19 cellular contexts compared by ENCODE assay signal in the genomic region with DNA sequence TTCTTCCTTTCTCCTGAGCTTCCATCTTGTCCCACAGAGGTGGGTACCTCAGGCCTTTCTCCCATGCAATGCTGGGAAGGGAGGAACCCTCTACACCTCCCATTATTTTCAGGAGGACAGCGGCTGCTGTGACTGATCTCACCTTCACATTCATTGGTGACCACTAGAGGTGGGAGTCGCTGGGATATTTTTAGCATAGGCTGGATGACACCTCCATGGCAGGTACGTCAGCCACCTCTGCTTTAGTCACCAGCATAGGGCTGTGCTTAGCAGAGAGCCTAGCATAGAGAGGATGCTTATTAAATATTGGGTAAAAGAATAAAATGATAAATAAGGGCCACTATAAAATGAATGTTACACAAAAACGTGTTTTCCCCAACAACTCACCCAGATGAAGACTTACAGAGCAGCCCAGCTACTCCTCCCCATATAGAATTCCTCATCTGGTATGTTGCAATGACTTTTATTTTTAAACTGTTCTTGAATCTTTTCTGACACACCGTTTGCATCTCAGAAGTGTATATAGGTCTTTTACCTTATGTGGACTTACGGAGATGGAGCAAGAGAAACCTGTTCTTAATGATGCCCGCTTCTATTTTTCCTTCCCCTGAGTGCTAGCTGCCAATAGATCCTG.
DNase-seq lines count a peak whose midpoint lies in the region; ATAC-seq and TF ChIP-seq lines count a peak whose summit lies in the region.
"Had no signal": no experiment of that assay in that cellular context is flagged by ENCODE, and none has a peak within 500 bp of the region (broad histone marks: within the 10 kb centered on the region; RNA-seq: fewer than 3 reads in every experiment).

No MANE protein-coding gene starts in this region.

- 92% methylated on average over 7 of the region's 7 CpGs for WGBS in tibial nerve, 2 donors

- TF ChIP-seq POLR2A in breast epithelium (IDR thresholded peaks at IDR 0.05) (no peak), tibial nerve (IDR thresholded peaks at IDR 0.05) (no peak)

- H3K4me3 ChIP-seq in breast epithelium (no peak overlapping the region), fibroblast of villous mesenchyme (ENCODE audit: low read depth, low read length) (no peak overlapping the region), tibial nerve (no peak overlapping the region)
- H3K4me3 ChIP-seq: BLaER1, GM23248 had no signal

- no peak overlapping the region for H3K4me3 Mint-ChIP-seq in MCF 10A (ENCODE audit: unreplicated experiment)
- no peak overlapping the region for H3K4me3 Mint-ChIP-seq in osteocyte (ENCODE audit: unreplicated experiment)
- H3K4me3 Mint-ChIP-seq: CD8-positive, alpha-beta T cell; HFFc6 had no signal

- H3K27ac Mint-ChIP-seq in MCF 10A (ENCODE audit: low read depth, unreplicated experiment), result peak overlapping the region; percentile 19
- H3K27ac Mint-ChIP-seq in osteocyte (ENCODE audit: unreplicated experiment), result no peak overlapping the region
- H3K27ac Mint-ChIP-seq: CD8-positive, alpha-beta T cell; HFFc6 had no signal

- TF ChIP-seq CTCF in MCF 10A (IDR thresholded peaks at IDR 0.05; ENCODE audit: unreplicated experiment) (no peak), breast epithelium (IDR thresholded peaks at IDR 0.05) (no peak), fibroblast of villous mesenchyme (IDR thresholded peaks at IDR 0.05; ENCODE audit: insufficient read depth, low read depth, low read length) (no peak), omental fat pad (IDR thresholded peaks at IDR 0.05) (no peak), osteocyte (IDR thresholded peaks at IDR 0.05) (no peak), tibial nerve (IDR thresholded peaks at IDR 0.05) (no peak)

- H3K4me1 Mint-ChIP-seq in MCF 10A (ENCODE audit: insufficient read depth, unreplicated experiment), result peaks cover 34% of the 10 kb centered on the region
- peaks cover 28% of the 10 kb centered on the region for H3K4me1 Mint-ChIP-seq in osteocyte (ENCODE audit: unreplicated experiment)

- BruUV-seq in MCF 10A (replicated peaks; lab: Mats Ljungman, UMichigan), result no TSS peak

- CTCF ChIA-PET in MCF 10A (lab: Yijun Ruan, JAX), result no interaction called here

- H3K27me3 Mint-ChIP-seq in MCF 10A (ENCODE audit: insufficient read depth, unreplicated experiment), result no peaks in the 10 kb centered on the region
- H3K27me3 Mint-ChIP-seq in osteocyte (ENCODE audit: unreplicated experiment), result no peaks in the 10 kb centered on the region

- no peaks in the 10 kb centered on the region for H3K4me1 ChIP-seq in breast epithelium
- H3K4me1 ChIP-seq in tibial nerve, result no peaks in the 10 kb centered on the region

- H3K27ac ChIP-seq in breast epithelium (no peak overlapping the region), tibial nerve (no peak overlapping the region)
- H3K27ac ChIP-seq: 22Rv1, BLaER1, GM23248 had no signal

- H3K9me3 ChIP-seq in breast epithelium (no peaks in the 10 kb centered on the region), tibial nerve (no peaks in the 10 kb centered on the region)
- H3K9me3 ChIP-seq: BLaER1 had no signal

- H3K27me3 ChIP-seq in breast epithelium (no peaks in the 10 kb centered on the region), tibial nerve (no peaks in the 10 kb centered on the region)
- H3K27me3 ChIP-seq: BLaER1 had no signal

- peak; percentile 55 for ATAC-seq in omental fat pad (ENCODE audit: low FRiP score)
- ATAC-seq: CD8-positive, alpha-beta T cell; HepG2 had no signal

- DNase-seq in MCF 10A (ENCODE audit: unreplicated experiment), result peak; percentile 39
- DNase-seq in breast epithelium (ENCODE audit: low spot score in 2 of 2), result no peak
- DNase-seq in amniotic epithelial cell (ENCODE audit: low read depth), result peak; percentile 48
- peak; percentile 29 for DNase-seq in fibroblast of villous mesenchyme (ENCODE audit: low read depth)
- no peak for DNase-seq in omental fat pad (ENCODE audit: low spot score)
- DNase-seq in DMS53 treated with DMSO at 0.1 percent for 48 hours (lab: John Stamatoyannopoulos, UW; ENCODE audit: unreplicated experiment), result no peak
- DNase-seq in osteocyte (ENCODE audit: extremely low spot score, unreplicated experiment), result no peak
- DNase-seq in tibial nerve (ENCODE audit: low spot score in 2 of 2), result no peak
- DNase-seq: CD8-positive, alpha-beta T cell; DMS79 treated with DMSO at 0.1 percent for 48 hours; GM23248; HFFc6; MM.1S; NCI-H1092 treated with DMSO at 0.1 percent for 48 hours; NCI-H510A treated with DMSO at 0.1 percent for 48 hours; NCI-H82 had no signal

- intact Hi-C loops in MCF 10A (cut with micrococcal nuclease), result no loop called here
- intact Hi-C loops in breast epithelium (cut with DNase I; ENCODE audit: low total_unique reads), result no loop called here

- POLR2A ChIA-PET in MCF 10A (lab: Yijun Ruan, JAX), result no interaction called here

- H3K36me3 ChIP-seq in breast epithelium (no peaks in the 10 kb centered on the region), tibial nerve (no peaks in the 10 kb centered on the region)
- H3K36me3 ChIP-seq: BLaER1 had no signal

- H3K9me3 Mint-ChIP-seq in MCF 10A (ENCODE audit: unreplicated experiment) (no peaks in the 10 kb centered on the region), osteocyte (ENCODE audit: unreplicated experiment) (no peaks in the 10 kb centered on the region)
- H3K9me3 Mint-ChIP-seq: CD8-positive, alpha-beta T cell; HFFc6 had no signal

- H3K36me3 Mint-ChIP-seq in MCF 10A (ENCODE audit: insufficient read depth, unreplicated experiment), result no peaks in the 10 kb centered on the region
- H3K36me3 Mint-ChIP-seq in osteocyte (ENCODE audit: unreplicated experiment), result no peaks in the 10 kb centered on the region
- H3K36me3 Mint-ChIP-seq: CD8-positive, alpha-beta T cell had no signal

- no peak for TF ChIP-seq EP300 in tibial nerve (IDR thresholded peaks at IDR 0.05)

Comparison
In these comparisons a context has a peak if more than half of its experiments do, and no peak if none do; other contexts are left out.
1. DNase-seq: peak in MCF 10A (single experiment), amniotic epithelial cell (single experiment) and fibroblast of villous mesenchyme (single experiment); none in breast epithelium (0 of 2), omental fat pad (single experiment), DMS53 treated with DMSO at 0.1 percent for 48 hours (single experiment), osteocyte (single experiment) and tibial nerve (0 of 2).